16 cellular contexts compared by ENCODE assay signal in genomic region chr7:132276986-132277716, GRCh38.
A peak's percentile ranks its signal among the peaks of the same experiment; 100 is the strongest.
DNase-seq lines count a peak whose midpoint lies in the region; FAIRE-seq and TF ChIP-seq lines count a peak whose summit lies in the region.
"Had no signal": no experiment of that assay in that cellular context is flagged by ENCODE, and none has a peak within 500 bp of the region (broad histone marks: within the 10 kb centered on the region; RNA-seq: fewer than 3 reads in every experiment).

No MANE protein-coding gene starts in this region.

- FAIRE-seq in RCC 7860 (lab: Jason Lieb, UNC) = peak; percentile 88
- FAIRE-seq: endothelial cell of umbilical vein had no signal

- POLR2A ChIA-PET in GM10248 (lab: Yijun Ruan, JAX) = no interaction called here

- intact Hi-C loops in cardiac septum (cut with DNase I) = no loop called here

- CTCF ChIA-PET in GM10248 (lab: Yijun Ruan, JAX) = no interaction called here

- DNase-seq in AG10803 (ENCODE audit: low read depth) (peak; percentile 65), HCEC 1CT (peak; percentile 11), RCC 7860 (ENCODE audit: low spot score) (peak; percentile 47), glomerular visceral epithelial cell (ENCODE audit: extremely low spot score) (peak; percentile 25), OCI-M1 (lab: John Stamatoyannopoulos, UW) (no peak), GM10248 (ENCODE audit: extremely low spot score) (no peak), cardiac septum (ENCODE audit: low spot score) (no peak), NCI-H2081 (lab: John Stamatoyannopoulos, UW) (no peak)
- DNase-seq: activated CD4-positive, alpha-beta T cell treated with anti-CD3 and anti-CD28 coated beads for 1 hour; cerebellar nuclear complex; DND-41; stimulated activated CD4-positive, alpha-beta T cell treated with anti-CD3 and anti-CD28 coated beads, Interleukin-2, amount 100 ng/mL, for 24 hours; stimulated activated CD8-positive, alpha-beta memory T cell treated with anti-CD3 and anti-CD28 coated beads, Interleukin-4, amount 100 ng/mL, for 48 hours had no signal

- TF ChIP-seq CTCF in AG10803 (conservative IDR thresholded peaks at IDR 0.05; ENCODE audit: low read length) = no peak
- no peak for TF ChIP-seq CTCF in GM10248 (IDR thresholded peaks at IDR 0.05; ENCODE audit: control extremely low read depth, extremely low read depth, low read depth, missing control alignments)

- no peak overlapping the region for H3K4me3 ChIP-seq in AG10803 (ENCODE audit: low read length)
- H3K4me3 ChIP-seq: lung, right atrium auricular region had no signal

Comparison
In these comparisons a context has a peak if more than half of its experiments do, and no peak if none do; other contexts are left out.
1. DNase-seq: peak in AG10803 (single experiment), HCEC 1CT (single experiment), RCC 7860 (single experiment) and glomerular visceral epithelial cell (single experiment); none in OCI-M1 (single experiment), GM10248 (single experiment), cardiac septum (single experiment) and NCI-H2081 (0 of 2).